Comparison of ENCODE assay signal across 8 cellular contexts in genomic region chr14:39107624-39108023, GRCh38. TPM values are rescaled to one million over a fixed set of nuclear protein-coding genes. Genes with fewer than 3 reads are reported as not detected.
DNase-seq lines count a peak whose midpoint lies in the region; ATAC-seq, FAIRE-seq and TF ChIP-seq lines count a peak whose summit lies in the region.

No MANE protein-coding gene starts in this region.

- no peak overlapping the region for H2AK5ac ChIP-seq in mesenchymal stem cell (ENCODE audit: low read length, severe bottlenecking)

- no peak overlapping the region for H2BK5ac ChIP-seq in mesenchymal stem cell (ENCODE audit: low read depth, low read length, poor library complexity, severe bottlenecking)

- H3K9me3 Mint-ChIP-seq in CD4-positive, CD25-positive, alpha-beta regulatory T cell: no peaks in the 10 kb centered on the region

- H3K4me2 ChIP-seq in GM12878 (ENCODE audit: control insufficient read depth, insufficient read depth) (no peak overlapping the region), mesenchymal stem cell (ENCODE audit: low read length, poor library complexity, severe bottlenecking) (no peak overlapping the region)

- no peaks in the 10 kb centered on the region for H3K36me3 Mint-ChIP-seq in CD4-positive, CD25-positive, alpha-beta regulatory T cell

- in situ Hi-C loops in GM12878 (cut with MboI): loop anchor here (5.0 kb wide), 2 partner anchors 65 to 320 kb away; partner anchors contain the start of gene TRAPPC6B

- H2AFZ ChIP-seq in GM12878 (ENCODE audit: control insufficient read depth, low read depth, low read length): no peak overlapping the region
- H2AFZ ChIP-seq in mesenchymal stem cell (ENCODE audit: low read depth, low read length): no peak overlapping the region

- H3K4ac ChIP-seq in mesenchymal stem cell (ENCODE audit: low read depth in 1 of 2, low read length in 2 of 2): no peak overlapping the region

- H3K27ac Mint-ChIP-seq in CD4-positive, CD25-positive, alpha-beta regulatory T cell: peak overlapping the region in 2 of 3 donors; percentile 7 to 44

- no peak overlapping the region for H2BK12ac ChIP-seq in mesenchymal stem cell (ENCODE audit: low read length in 2 of 2)

- H3K4me1 ChIP-seq in CD4-positive, CD25-positive, alpha-beta regulatory T cell (ENCODE audit: control insufficient read depth, insufficient read depth, low read length, poor library complexity, severe bottlenecking): peaks cover 9% of the 10 kb centered on the region
- H3K4me1 ChIP-seq in GM12878 (ENCODE audit: control insufficient read depth, insufficient read depth, low read length): peaks cover 16% of the 10 kb centered on the region
- no peaks in the 10 kb centered on the region for H3K4me1 ChIP-seq in mesenchymal stem cell (ENCODE audit: control insufficient read depth, insufficient read depth, low read depth, low read length)

- peak overlapping the region in 2 of 4 donors; percentile 62 to 83 for H3K4me3 Mint-ChIP-seq in CD4-positive, CD25-positive, alpha-beta regulatory T cell

- peaks cover 18% of the 10 kb centered on the region for H3K79me2 ChIP-seq in GM12878 (ENCODE audit: control insufficient read depth, insufficient read depth, low read length)

- no peak overlapping the region for H3K18ac ChIP-seq in mesenchymal stem cell (ENCODE audit: low read depth in 1 of 2, low read length in 2 of 2)

- BruUV-seq in GM12878 (replicated peaks; lab: Mats Ljungman, UMichigan): no TSS peak

- no peak for TF ChIP-seq EP300 in GM12878 (IDR thresholded peaks at IDR 0.05; ENCODE audit: borderline replicate concordance in 1 of 2, control insufficient read depth in 1 of 2, low read depth in 2 of 2, low read length in 2 of 2)

- H3K79me1 ChIP-seq in mesenchymal stem cell (replicated peaks; ENCODE audit: low read length, poor library complexity, severe bottlenecking): peaks cover 7% of the 10 kb centered on the region

- H2BK15ac ChIP-seq in mesenchymal stem cell (ENCODE audit: low read depth, poor library complexity, severe bottlenecking): no peak overlapping the region

- peak; percentile 69 for TF ChIP-seq RAD21 in GM12878 (IDR thresholded peaks at IDR 0.05; ENCODE audit: insufficient read depth, low read depth, low read length)

- no peaks in the 10 kb centered on the region for H3K36me3 ChIP-seq in CD4-positive, CD25-positive, alpha-beta regulatory T cell (ENCODE audit: control insufficient read depth, insufficient read depth, low read length)
- H3K36me3 ChIP-seq in GM12878 (ENCODE audit: control insufficient read depth in 2 of 2, insufficient read depth in 2 of 2, low read length in 1 of 2) (no peaks in the 10 kb centered on the region), mesenchymal stem cell (ENCODE audit: control insufficient read depth in 1 of 2, insufficient read depth in 2 of 2, low read depth in 1 of 2, low read length in 2 of 2) (no peaks in the 10 kb centered on the region)

- POLR2A ChIA-PET in GM12878 (lab: Charles Lee): no interaction called here

- peak in 2 of 3 donors; percentile 35 to 70 for DNase-seq in CD4-positive, CD25-positive, alpha-beta regulatory T cell
- DNase-seq in NCI-H146 treated with DMSO at 0.1 percent for 48 hours (lab: John Stamatoyannopoulos, UW; ENCODE audit: unreplicated experiment): peak; percentile 29
- DNase-seq in GM12878 (ENCODE audit: low read depth, low spot score): no peak
- peak; percentile 61 for DNase-seq in mesenchymal stem cell
- DNase-seq in stimulated activated naive CD8-positive, alpha-beta T cell treated with anti-CD3 and anti-CD28 coated beads, Interleukin-15, Interleukin-2, amounts not matched to agents 100 U/mL and 50 U/mL, for 24 hours: no peak
- DNase-seq in stimulated activated CD8-positive, alpha-beta memory T cell treated with anti-CD3 and anti-CD28 coated beads, Interleukin-4, amount 100 ng/mL, for 48 hours: no peak

- intact Hi-C loops in GM12878 (cut with micrococcal nuclease; ENCODE audit: unreplicated experiment): loop anchor here (1.0 to 2.0 kb wide), 3 partner anchors 261 to 361 kb away; no protein-coding TSS in a partner anchor

- H3K4me3 ChIP-seq in CD4-positive, CD25-positive, alpha-beta regulatory T cell (ENCODE audit: low read depth, low read length): no peak overlapping the region
- H3K4me3 ChIP-seq in GM12878 (no peak overlapping the region), mesenchymal stem cell (ENCODE audit: insufficient read depth in 1 of 2, low read depth in 1 of 2, low read length in 2 of 2) (no peak overlapping the region)

- no peak overlapping the region for H4K8ac ChIP-seq in mesenchymal stem cell (ENCODE audit: low read length)

- no peak for TF ChIP-seq POLR2A in GM12878 (IDR thresholded peaks at IDR 0.05; ENCODE audit: low read depth, low read length)

- no peaks in the 10 kb centered on the region for H3K27me3 Mint-ChIP-seq in CD4-positive, CD25-positive, alpha-beta regulatory T cell

- SMC1A ChIA-PET in GM12878 (lab: Charles Lee; ENCODE audit: uncharacterized antibody, unreplicated experiment): interaction anchor here (1.0 to 2.0 kb wide), 10 partner anchors 10 to 362 kb away, joined by 3 to 9 read pairs (median 4); partner anchors contain the start of gene TRAPPC6B

- RAD21 ChIA-PET in GM12878 (lab: Charles Lee; ENCODE audit: unreplicated experiment): interaction anchor here (1.0 to 1.7 kb wide), 5 partner anchors 63 to 361 kb away, joined by 4 to 8 read pairs (median 4); partner anchors contain the start of gene TRAPPC6B

- H3K9me3 ChIP-seq in CD4-positive, CD25-positive, alpha-beta regulatory T cell (ENCODE audit: control insufficient read depth in 2 of 2, low read length in 2 of 2): no peaks in the 10 kb centered on the region
- no peaks in the 10 kb centered on the region for H3K9me3 ChIP-seq in GM12878 (replicated peaks; ENCODE audit: control insufficient read depth, insufficient read depth, low read length)
- no peaks in the 10 kb centered on the region for H3K9me3 ChIP-seq in mesenchymal stem cell (ENCODE audit: control insufficient read depth, low read length)

- no peak overlapping the region for H2BK120ac ChIP-seq in mesenchymal stem cell (ENCODE audit: low read depth, low read length)

- H3K9ac ChIP-seq in GM12878 (ENCODE audit: control insufficient read depth, insufficient read depth, low read length): no peak overlapping the region
- no peak overlapping the region for H3K9ac ChIP-seq in mesenchymal stem cell (ENCODE audit: low read length)

- no peak overlapping the region for H3K14ac ChIP-seq in mesenchymal stem cell (ENCODE audit: low read length in 2 of 2)

- no peak for ATAC-seq in CD4-positive, CD25-positive, alpha-beta regulatory T cell (ENCODE audit: low read depth in 2 of 2)
- ATAC-seq in GM19351 (IDR thresholded peaks at IDR 0.05; ENCODE audit: unreplicated experiment) (peak; percentile 28), GM12878 (peak; percentile 19; the same call in 2 of the 3 replicates), HG03108 (IDR thresholded peaks at IDR 0.05; ENCODE audit: unreplicated experiment) (no peak)
- no peak for ATAC-seq in stimulated activated naive CD8-positive, alpha-beta T cell treated with anti-CD3 and anti-CD28 coated beads, Interleukin-15, Interleukin-2, amounts not matched to agents 100 U/mL and 50 U/mL, for 24 hours

- H3K23ac ChIP-seq in mesenchymal stem cell (ENCODE audit: low read length in 2 of 2): no peak overlapping the region

- no peak overlapping the region for H4K91ac ChIP-seq in mesenchymal stem cell (ENCODE audit: low read length)

- H3K4me1 Mint-ChIP-seq in CD4-positive, CD25-positive, alpha-beta regulatory T cell: peaks cover 4 to 25% (median 14%) of the 10 kb centered on the region in 4 donors

- no peak for FAIRE-seq in GM12878 (lab: Jason Lieb, UNC)

- peak; percentile 33 to 58 (median 53); a peak in 4 of 6 replicates for TF ChIP-seq CTCF in GM12878 (IDR thresholded peaks at IDR 0.05 in 2 of 3, conservative IDR thresholded peaks at IDR 0.05 in 1 of 3; ENCODE audit: control insufficient read depth in 2 of 3, extremely low read depth in 1 of 3, insufficient read depth in 1 of 3, low read depth in 3 of 3, low read length in 3 of 3)

- CTCF ChIA-PET in GM12878 (lab: Yijun Ruan, JAX): interaction anchor here (1.0 to 2.3 kb wide), 13 partner anchors 10 to 364 kb away, joined by 3 to 23 read pairs (median 4); partner anchors contain the start of genes FBXO33 and TRAPPC6B

- no peaks in the 10 kb centered on the region for H3K27me3 ChIP-seq in CD4-positive, CD25-positive, alpha-beta regulatory T cell (ENCODE audit: control insufficient read depth, insufficient read depth, low read length)
- H3K27me3 ChIP-seq in GM12878 (replicated peaks in 1 of 2; ENCODE audit: control insufficient read depth in 2 of 2, insufficient read depth in 2 of 2, low read length in 1 of 2): no peaks in the 10 kb centered on the region
- no peaks in the 10 kb centered on the region for H3K27me3 ChIP-seq in mesenchymal stem cell (ENCODE audit: control insufficient read depth in 1 of 2, insufficient read depth in 1 of 2, low read length in 2 of 2)

- no peak overlapping the region for H3K27ac ChIP-seq in CD4-positive, CD25-positive, alpha-beta regulatory T cell (ENCODE audit: insufficient read depth, low read length, poor library complexity, severe bottlenecking)
- no peak overlapping the region for H3K27ac ChIP-seq in GM12878 (ENCODE audit: control insufficient read depth, insufficient read depth)
- H3K27ac ChIP-seq in mesenchymal stem cell (ENCODE audit: low read length, poor library complexity, severe bottlenecking): no peak overlapping the region

- WGBS in GM12878 (ENCODE audit: insufficient coverage, insufficient replicate concordance, low lambda C conversion rate, missing lambda C conversion rate): 92% methylated on average over 1 of the region's 1 CpG
- 100% methylated on average over 1 of the region's 1 CpG for WGBS in mesenchymal stem cell

- H4K20me1 ChIP-seq in GM12878 (ENCODE audit: control insufficient read depth, insufficient read depth): no peaks in the 10 kb centered on the region

RNA-seq across cellular contexts. Expression of gene SEC23A, which starts 4.6 kb away (rescaled TPM):
- 64.5 TPM for total RNA-seq in CD4-positive, CD25-positive, alpha-beta regulatory T cell
- 10 to 100 TPM; 29.5 to 60.3 (median 37.7) TPM for polyA plus RNA-seq in CD4-positive, CD25-positive, alpha-beta regulatory T cell
- total RNA-seq in GM12878 (2013; cell fraction: nucleolus; rRNA removed): 140 and 163 TPM in 2 replicates
- total RNA-seq in GM12878 (2014; rRNA removed) (42.9 and 50.0 TPM in 2 replicates), GM12878 (2014; rRNA removed; fragmentation: Illumina TruSeq; extraction: Trizol) (49.8 and 58.8 TPM in 2 replicates), GM12878 (2021) (34.2 and 37.4 TPM in 2 replicates)
- 15.2 TPM for polyA plus RNA-seq in GM12878 (2011; ENCODE audit: low read depth)
- polyA plus RNA-seq in GM12878 (2011; rRNA removed) (63.8 and 107 TPM in 2 replicates), GM12878 (2014; fragmentation: Illumina TruSeq; extraction: Trizol) (28.4 and 35.8 TPM in 2 replicates), GM12878 (2014; fragmentation: Nextera tagmentation; extraction: Ambion mirVana) (10 to 100 TPM; 13.6 to 15.2 TPM), GM12878 (2014; rRNA removed) (19.0 and 26.7 TPM in 2 replicates), GM12878 (2016; fragmentation: Nextera tagmentation; extraction: Ambion mirVana) (10 to 100 TPM; 40.3 to 42.1 TPM)
- polyA plus RNA-seq in GM12878 (2011; cell fraction: cytosol; rRNA removed): 31.9 and 51.1 TPM in 2 replicates
- 26.5 and 34.9 TPM in 2 replicates for polyA plus RNA-seq in GM12878 (2011; cell fraction: nucleus; rRNA removed)
- 23.7 and 25.3 TPM in 2 replicates for polyA plus RNA-seq in GM12878 (2012)
- 110 and 139 TPM in 2 replicates for polyA minus RNA-seq in GM12878 (2011; rRNA and poly(A)+ RNA removed)
- 51.1 and 56.1 TPM in 2 replicates for polyA minus RNA-seq in GM12878 (2011; cell fraction: cytosol; rRNA and poly(A)+ RNA removed)
- 49.6 and 69.8 TPM in 2 replicates for polyA minus RNA-seq in GM12878 (2011; cell fraction: nucleus; rRNA and poly(A)+ RNA removed)
- polyA plus RNA-seq in mesenchymal stem cell (2013, experiment 1 of 2): 147 TPM
- 143 TPM for polyA plus RNA-seq in mesenchymal stem cell (2013, experiment 2 of 2)

RNA-seq across cellular contexts. Expression of gene GEMIN2, which starts 6.5 kb away (rescaled TPM):
- 15.0 TPM for total RNA-seq in CD4-positive, CD25-positive, alpha-beta regulatory T cell
- 10 to 100 TPM; 13.4 to 18.8 (median 18.0) TPM for polyA plus RNA-seq in CD4-positive, CD25-positive, alpha-beta regulatory T cell
- total RNA-seq in GM12878 (2013; cell fraction: nucleolus; rRNA removed): 35.1 and 36.7 TPM in 2 replicates
- total RNA-seq in GM12878 (2014; rRNA removed) (38.0 and 44.4 TPM in 2 replicates), GM12878 (2014; rRNA removed; fragmentation: Illumina TruSeq; extraction: Trizol) (37.4 and 38.8 TPM in 2 replicates), GM12878 (2021) (25.9 and 28.4 TPM in 2 replicates)
- 11.8 TPM for polyA plus RNA-seq in GM12878 (2011; ENCODE audit: low read depth)
- polyA plus RNA-seq in GM12878 (2011; rRNA removed) (45.0 and 67.0 TPM in 2 replicates), GM12878 (2014; fragmentation: Illumina TruSeq; extraction: Trizol) (37.3 and 38.0 TPM in 2 replicates), GM12878 (2014; fragmentation: Nextera tagmentation; extraction: Ambion mirVana) (10 to 100 TPM; 51.5 to 69.3 TPM), GM12878 (2014; rRNA removed) (32.0 and 48.3 TPM in 2 replicates), GM12878 (2016; fragmentation: Nextera tagmentation; extraction: Ambion mirVana) (10 to 100 TPM; 47.3 to 52.6 TPM)
- 24.2 TPM in 2 replicates for polyA plus RNA-seq in GM12878 (2011; cell fraction: cytosol; rRNA removed)
- 24.0 and 37.2 TPM in 2 replicates for polyA plus RNA-seq in GM12878 (2011; cell fraction: nucleus; rRNA removed)
- 21.1 and 23.5 TPM in 2 replicates for polyA plus RNA-seq in GM12878 (2012)
- 13.7 and 13.8 TPM in 2 replicates for polyA minus RNA-seq in GM12878 (2011; rRNA and poly(A)+ RNA removed)
- polyA minus RNA-seq in GM12878 (2011; cell fraction: cytosol; rRNA and poly(A)+ RNA removed): 6.4 and 8.5 TPM in 2 replicates
- 10.9 and 14.5 TPM in 2 replicates for polyA minus RNA-seq in GM12878 (2011; cell fraction: nucleus; rRNA and poly(A)+ RNA removed)
- 4.4 TPM for polyA plus RNA-seq in mesenchymal stem cell (2013, experiment 1 of 2)
- polyA plus RNA-seq in mesenchymal stem cell (2013, experiment 2 of 2): 4.8 TPM

Comparison
In these comparisons a context has a peak if more than half of its experiments do, and no peak if none do; other contexts are left out.
1. ATAC-seq: peak in GM19351 (single experiment) and GM12878 (single experiment); none in CD4-positive, CD25-positive, alpha-beta regulatory T cell (0 of 2), HG03108 (single experiment) and stimulated activated naive CD8-positive, alpha-beta T cell treated with anti-CD3 and anti-CD28 coated beads, Interleukin-15, Interleukin-2, amounts not matched to agents 100 U/mL and 50 U/mL, for 24 hours (single experiment).
2. DNase-seq: peak in CD4-positive, CD25-positive, alpha-beta regulatory T cell (2 of 3), NCI-H146 treated with DMSO at 0.1 percent for 48 hours (single experiment) and mesenchymal stem cell (single experiment); none in GM12878 (single experiment), stimulated activated naive CD8-positive, alpha-beta T cell treated with anti-CD3 and anti-CD28 coated beads, Interleukin-15, Interleukin-2, amounts not matched to agents 100 U/mL and 50 U/mL, for 24 hours (single experiment) and stimulated activated CD8-positive, alpha-beta memory T cell treated with anti-CD3 and anti-CD28 coated beads, Interleukin-4, amount 100 ng/mL, for 48 hours (single experiment).